ENCODE assay signal across 1 cellular context in the genomic region with DNA sequence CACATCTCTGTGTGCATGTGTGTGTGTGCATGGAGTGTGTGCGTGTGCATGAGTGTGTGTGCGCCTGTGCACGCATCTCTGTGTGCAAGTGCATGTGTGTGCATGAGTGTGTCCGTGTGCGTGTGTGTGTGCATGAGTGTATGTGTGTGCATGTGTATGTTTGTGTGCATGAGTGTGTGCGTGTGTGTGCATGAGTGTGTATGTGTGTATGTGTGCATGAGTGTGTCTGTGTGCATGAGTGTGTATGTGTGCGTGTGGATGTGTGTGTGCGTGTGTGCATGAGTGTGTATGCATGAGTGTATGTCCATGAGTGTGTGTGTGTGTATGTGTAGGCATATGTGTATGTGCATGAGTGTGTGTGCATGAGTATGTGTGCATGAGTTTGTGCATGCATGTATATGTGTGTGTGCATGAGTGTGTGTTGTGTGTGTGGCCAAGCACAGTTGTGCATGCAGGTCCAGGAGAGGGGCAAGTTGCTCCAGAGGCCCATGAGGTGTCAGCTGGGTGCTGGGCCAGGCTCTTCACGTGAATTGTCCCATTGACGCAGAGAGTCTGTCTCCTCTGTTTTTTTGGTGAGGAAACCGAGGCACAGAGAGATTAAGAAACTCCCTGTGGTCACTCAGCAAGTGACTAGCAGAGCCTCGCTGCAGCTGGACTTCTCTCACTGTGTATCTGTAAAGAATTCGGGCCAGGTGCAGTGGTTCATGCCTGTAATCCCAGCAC.
TF ChIP-seq lines count a peak whose summit lies in the region.

No MANE protein-coding gene starts in this region.

TF ChIP-seq in HEK293, 187 proteins besides CTCF, POLR2A, EP300 and RAD21 (continued from another document):
- TF ChIP-seq ZNF785 (tag by site-specific recombination; IDR thresholded peaks at IDR 0.05): no peak
- TF ChIP-seq ZBTB1 (tag by site-specific recombination; IDR thresholded peaks at IDR 0.05): no peak
- no peak for TF ChIP-seq ZBTB17 (tag by site-specific recombination; IDR thresholded peaks at IDR 0.05)
- TF ChIP-seq ZFP69B (tag by site-specific recombination; IDR thresholded peaks at IDR 0.05): no peak
- TF ChIP-seq HOXC10 (CRISPR knock-in tag; IDR thresholded peaks at IDR 0.05): no peak
- TF ChIP-seq ZXDB (tag by site-specific recombination; IDR thresholded peaks at IDR 0.05): no peak
- no peak for TF ChIP-seq ZNF529 (tag by site-specific recombination; IDR thresholded peaks at IDR 0.05; ENCODE audit: insufficient replicate concordance)
- TF ChIP-seq ZNF394 (tag by site-specific recombination; IDR thresholded peaks at IDR 0.05; ENCODE audit: borderline replicate concordance): no peak
- TF ChIP-seq, protein P1, sequence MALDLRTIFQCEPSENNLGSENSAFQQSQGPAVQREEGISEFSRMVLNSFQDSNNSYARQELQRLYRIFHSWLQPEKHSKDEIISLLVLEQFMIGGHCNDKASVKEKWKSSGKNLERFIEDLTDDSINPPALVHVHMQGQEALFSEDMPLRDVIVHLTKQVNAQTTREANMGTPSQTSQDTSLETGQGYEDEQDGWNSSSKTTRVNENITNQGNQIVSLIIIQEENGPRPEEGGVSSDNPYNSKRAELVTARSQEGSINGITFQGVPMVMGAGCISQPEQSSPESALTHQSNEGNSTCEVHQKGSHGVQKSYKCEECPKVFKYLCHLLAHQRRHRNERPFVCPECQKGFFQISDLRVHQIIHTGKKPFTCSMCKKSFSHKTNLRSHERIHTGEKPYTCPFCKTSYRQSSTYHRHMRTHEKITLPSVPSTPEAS (tag by site-specific recombination; IDR thresholded peaks at IDR 0.05): peak; percentile 94
- TF ChIP-seq ZFHX2 (tag by site-specific recombination; conservative IDR thresholded peaks at IDR 0.05): no peak
- TF ChIP-seq ZNF544 (tag by site-specific recombination; IDR thresholded peaks at IDR 0.05): no peak
- TF ChIP-seq, protein P2, sequence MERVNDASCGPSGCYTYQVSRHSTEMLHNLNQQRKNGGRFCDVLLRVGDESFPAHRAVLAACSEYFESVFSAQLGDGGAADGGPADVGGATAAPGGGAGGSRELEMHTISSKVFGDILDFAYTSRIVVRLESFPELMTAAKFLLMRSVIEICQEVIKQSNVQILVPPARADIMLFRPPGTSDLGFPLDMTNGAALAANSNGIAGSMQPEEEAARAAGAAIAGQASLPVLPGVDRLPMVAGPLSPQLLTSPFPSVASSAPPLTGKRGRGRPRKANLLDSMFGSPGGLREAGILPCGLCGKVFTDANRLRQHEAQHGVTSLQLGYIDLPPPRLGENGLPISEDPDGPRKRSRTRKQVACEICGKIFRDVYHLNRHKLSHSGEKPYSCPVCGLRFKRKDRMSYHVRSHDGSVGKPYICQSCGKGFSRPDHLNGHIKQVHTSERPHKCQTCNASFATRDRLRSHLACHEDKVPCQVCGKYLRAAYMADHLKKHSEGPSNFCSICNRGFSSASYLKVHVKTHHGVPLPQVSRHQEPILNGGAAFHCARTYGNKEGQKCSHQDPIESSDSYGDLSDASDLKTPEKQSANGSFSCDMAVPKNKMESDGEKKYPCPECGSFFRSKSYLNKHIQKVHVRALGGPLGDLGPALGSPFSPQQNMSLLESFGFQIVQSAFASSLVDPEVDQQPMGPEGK (tag by site-specific recombination; IDR thresholded peaks at IDR 0.05): no peak
- no peak for TF ChIP-seq TRIM28 (IDR thresholded peaks at IDR 0.05; ENCODE audit: borderline replicate concordance, low read length)
